In genomic region chr2:21748501-21748900, GRCh38 we compare ENCODE assay signal across 23 cellular contexts.
"Had no signal": no experiment of that assay in that cellular context is flagged by ENCODE, and none has a peak within 500 bp of the region (broad histone marks: within the 10 kb centered on the region; RNA-seq: fewer than 3 reads in every experiment).

No MANE protein-coding gene starts in this region.

- H3K4me2 ChIP-seq: neural progenitor cell had no signal

- H3K4me3 ChIP-seq: coronary artery, esophagus squamous epithelium, gastrocnemius medialis, neural progenitor cell, prostate gland, right atrium auricular region, sigmoid colon, skin epidermis, spleen, suprapubic skin, transverse colon, vagina had no signal

- H3K4me1 ChIP-seq: esophagus squamous epithelium, gastrocnemius medialis, neural progenitor cell, prostate gland, right atrium auricular region, sigmoid colon, spleen, suprapubic skin, transverse colon, vagina had no signal

- H3K36me3 ChIP-seq: esophagus squamous epithelium, gastrocnemius medialis, neural progenitor cell, prostate gland, right atrium auricular region, sigmoid colon, spleen, suprapubic skin, transverse colon, vagina had no signal

- H3K9ac ChIP-seq: neural progenitor cell had no signal

- H3K27me3 ChIP-seq: esophagus squamous epithelium, gastrocnemius medialis, neural progenitor cell, right atrium auricular region, sigmoid colon, spleen, suprapubic skin, transverse colon, vagina had no signal

- H3K27ac ChIP-seq: coronary artery, esophagus squamous epithelium, gastrocnemius medialis, neural progenitor cell, prostate gland, right atrium auricular region, sigmoid colon, skin epidermis, spleen, suprapubic skin, transverse colon, vagina had no signal

- H3K9me3 ChIP-seq: gastrocnemius medialis, prostate gland, suprapubic skin, transverse colon, vagina had no signal

- H2AFZ ChIP-seq: neural progenitor cell had no signal

- DNase-seq: dermis blood vessel endothelial cell; effector memory CD4-positive, alpha-beta T cell; esophagus squamous epithelium; gastrocnemius medialis; head of caudate nucleus; kidney; mesendoderm; midbrain; naive thymus-derived CD4-positive, alpha-beta T cell; sigmoid colon; spleen; stimulated activated CD4-positive, alpha-beta T cell treated with anti-CD3 and anti-CD28 coated beads, Interleukin-15, amount 100 ng/mL, for 24 hours; stimulated activated CD4-positive, alpha-beta T cell treated with anti-CD3 and anti-CD28 coated beads, Interleukin-2, amount 100 ng/mL, for 48 hours; stimulated activated naive CD4-positive, alpha-beta T cell; stimulated activated naive CD8-positive, alpha-beta T cell treated with anti-CD3 and anti-CD28 coated beads, Interleukin-15, amount 100 ng/mL, for 72 hours; transverse colon had no signal
